ENCODE assay signal across 24 cellular contexts in genomic region chr1:220681220-220681847, GRCh38. TPM values are rescaled to one million over a fixed set of nuclear protein-coding genes. Genes with fewer than 3 reads are reported as not detected.
DNase-seq lines count a peak whose midpoint lies in the region; ATAC-seq and TF ChIP-seq lines count a peak whose summit lies in the region.
"Had no signal": no experiment of that assay in that cellular context is flagged by ENCODE, and none has a peak within 500 bp of the region (broad histone marks: within the 10 kb centered on the region; RNA-seq: fewer than 3 reads in every experiment).

No MANE protein-coding gene starts in this region.

- H3K79me2 ChIP-seq in smooth muscle cell (ENCODE audit: low read depth), result no peaks in the 10 kb centered on the region

- WGBS in smooth muscle cell (ENCODE audit: low lambda C conversion rate), result 89% methylated on average over 10 of the region's 10 CpGs
- 47 to 58% (median 51%) methylated on average over 10 of the region's 10 CpGs for WGBS in ovary, 3 donors

- no peaks in the 10 kb centered on the region for H4K20me1 ChIP-seq in smooth muscle cell (ENCODE audit: low read depth)

- H3K4me1 ChIP-seq in adipocyte (ENCODE audit: control insufficient read depth, insufficient read depth, low read length) (peaks cover 3% of the 10 kb centered on the region), smooth muscle cell (ENCODE audit: low read depth) (no peaks in the 10 kb centered on the region), ovary (ENCODE audit: insufficient read depth) (no peaks in the 10 kb centered on the region)
- H3K4me1 ChIP-seq: uterus had no signal

- no peaks in the 10 kb centered on the region for H3K9me3 Mint-ChIP-seq in activated CD4-positive, alpha-beta T cell treated with anti-CD3 and anti-CD28 coated beads, Interleukin-2, amount 10 ng/mL, durations not matched to agents 24 days and 14 days
- H3K9me3 Mint-ChIP-seq: central memory CD8-positive, alpha-beta T cell; nephron had no signal

- H3K27ac Mint-ChIP-seq in activated CD4-positive, alpha-beta T cell treated with anti-CD3 and anti-CD28 coated beads, Interleukin-2, amount 10 ng/mL, durations not matched to agents 24 days and 14 days, result no peak overlapping the region
- H3K27ac Mint-ChIP-seq: nephron had no signal

- intact Hi-C loops in left colon (cut with DNase I, micrococcal nuclease), result loop anchor here in 1 of 2 donors (10.0 kb wide), 1 partner anchor 53 kb away; no protein-coding TSS in a partner anchor
- intact Hi-C loops in activated CD4-positive, alpha-beta T cell treated with anti-CD3 and anti-CD28 coated beads, Interleukin-2, amount 10 ng/mL, durations not matched to agents 24 days and 14 days (cut with micrococcal nuclease), result loop anchor here (2.0 kb wide), 1 partner anchor 51 kb away; no protein-coding TSS in a partner anchor
- intact Hi-C loops in ovary (cut with DNase I), result loop anchor here in 2 of 4 donors (2.0 to 5.0 kb wide), 2 partner anchors 95 to 101 kb away; no protein-coding TSS in a partner anchor

- no peak overlapping the region for H2AFZ ChIP-seq in smooth muscle cell (ENCODE audit: low read depth)

- no peaks in the 10 kb centered on the region for H3K27me3 ChIP-seq in adipocyte (replicated peaks; ENCODE audit: control insufficient read depth, insufficient read depth, low read length)
- no peaks in the 10 kb centered on the region for H3K27me3 ChIP-seq in smooth muscle cell (ENCODE audit: low read depth)
- H3K27me3 ChIP-seq in ovary, result no peaks in the 10 kb centered on the region
- H3K27me3 ChIP-seq: esophagus muscularis mucosa, uterus had no signal

- no peak overlapping the region for H3K27ac ChIP-seq in smooth muscle cell (ENCODE audit: low read depth)
- H3K27ac ChIP-seq in ovary, result no peak overlapping the region
- H3K27ac ChIP-seq: C4-2B, esophagus muscularis mucosa had no signal

- H3K4me3 ChIP-seq in adipocyte (ENCODE audit: low read length) (peak overlapping the region; percentile 61), smooth muscle cell (no peak overlapping the region), ovary (no peak overlapping the region)
- H3K4me3 ChIP-seq: K562, uterus had no signal

- H3K9ac ChIP-seq in adipocyte (ENCODE audit: low read length), result peak overlapping the region; percentile 46
- H3K9ac ChIP-seq in smooth muscle cell (ENCODE audit: low read depth), result no peak overlapping the region

- TF ChIP-seq POLR2A in ovary (IDR thresholded peaks at IDR 0.05), result no peak

- H3K9me3 ChIP-seq in adipocyte (ENCODE audit: control insufficient read depth, low read length) (peaks cover 2% of the 10 kb centered on the region), smooth muscle cell (replicated peaks; ENCODE audit: low read depth) (no peaks in the 10 kb centered on the region), ovary (no peaks in the 10 kb centered on the region)
- H3K9me3 ChIP-seq: esophagus muscularis mucosa, uterus had no signal

- DNase-seq in SHP77 treated with DMSO at 0.1 percent for 48 hours (lab: John Stamatoyannopoulos, UW) (peak; percentile 8), SHP77 (lab: John Stamatoyannopoulos, UW) (no peak), adipocyte (ENCODE audit: low read depth) (peak; percentile 43), left colon (no peak), smooth muscle cell (lab: John Stamatoyannopoulos, UW; ENCODE audit: unreplicated experiment) (no peak), ovary (no peak)
- DNase-seq in activated CD4-positive, alpha-beta T cell treated with anti-CD3 and anti-CD28 coated beads, Interleukin-2, amount 10 ng/mL, durations not matched to agents 24 days and 14 days, result no peak
- DNase-seq: 8988T; activated CD8-positive, alpha-beta memory T cell treated with anti-CD3 and anti-CD28 coated beads, Interleukin-2, amount 50 U/mL, for 48 hours; activated gamma-delta T cell treated with Interleukin-2 at 50 U/mL for 16 hours; amniotic stem cell; effector CD4-positive, alpha-beta T cell; NCI-H2029; NCI-H446; stimulated activated CD4-positive, alpha-beta T cell treated with anti-CD3 and anti-CD28 coated beads, Interleukin-12 subunit alpha, Interleukin-12 subunit beta, amount 100 ng/mL, for 4 hours; stimulated activated CD8-positive, alpha-beta memory T cell treated with anti-CD3 and anti-CD28 coated beads, Interleukin-4, amount 100 ng/mL, for 48 hours; T-helper 1 cell; uterus had no signal

- TF ChIP-seq CTCF in smooth muscle cell (IDR thresholded peaks at IDR 0.05; ENCODE audit: borderline replicate concordance, insufficient read depth, poor library complexity, severe bottlenecking) (peak; percentile 2), ovary (IDR thresholded peaks at IDR 0.05) (no peak)

- no peak for TF ChIP-seq EP300 in ovary (IDR thresholded peaks at IDR 0.05)

- H3K36me3 ChIP-seq in adipocyte (ENCODE audit: control insufficient read depth, insufficient read depth, low read length, severe bottlenecking) (no peaks in the 10 kb centered on the region), smooth muscle cell (ENCODE audit: low read depth) (no peaks in the 10 kb centered on the region), ovary (no peaks in the 10 kb centered on the region)
- H3K36me3 ChIP-seq: esophagus muscularis mucosa, uterus had no signal

- no peak overlapping the region for H3K4me2 ChIP-seq in smooth muscle cell

- no peak overlapping the region for H3K4me3 Mint-ChIP-seq in activated CD4-positive, alpha-beta T cell treated with anti-CD3 and anti-CD28 coated beads, Interleukin-2, amount 10 ng/mL, durations not matched to agents 24 days and 14 days
- H3K4me3 Mint-ChIP-seq: central memory CD8-positive, alpha-beta T cell; nephron had no signal

- no peaks in the 10 kb centered on the region for H3K4me1 Mint-ChIP-seq in activated CD4-positive, alpha-beta T cell treated with anti-CD3 and anti-CD28 coated beads, Interleukin-2, amount 10 ng/mL, durations not matched to agents 24 days and 14 days
- H3K4me1 Mint-ChIP-seq: central memory CD8-positive, alpha-beta T cell; nephron had no signal

- H3K36me3 Mint-ChIP-seq in activated CD4-positive, alpha-beta T cell treated with anti-CD3 and anti-CD28 coated beads, Interleukin-2, amount 10 ng/mL, durations not matched to agents 24 days and 14 days (ENCODE audit: low read depth), result no peaks in the 10 kb centered on the region

- peaks cover 2% of the 10 kb centered on the region for H3K27me3 Mint-ChIP-seq in activated CD4-positive, alpha-beta T cell treated with anti-CD3 and anti-CD28 coated beads, Interleukin-2, amount 10 ng/mL, durations not matched to agents 24 days and 14 days
- H3K27me3 Mint-ChIP-seq: central memory CD8-positive, alpha-beta T cell had no signal

- no peaks in the 10 kb centered on the region for H3F3A ChIP-seq in smooth muscle cell (ENCODE audit: low read depth)

- ATAC-seq in left colon, result peak; percentile 23
- ATAC-seq in GM19351 (IDR thresholded peaks at IDR 0.05; ENCODE audit: unreplicated experiment), result no peak
- ATAC-seq: K562 had no signal

RNA-seq across cellular contexts. Expression of gene C1orf115, which starts 8.8 kb away (rescaled TPM):
- total RNA-seq in left colon (10 to 100 TPM; 65.8 to 91.6 TPM), smooth muscle cell (0.22 and 1.2 TPM in 2 replicates), ovary (10 to 100 TPM; 10.0 to 19.8 (median 13.2) TPM)
- polyA plus RNA-seq in smooth muscle cell (0.05 and 1.3 TPM in 2 replicates), ovary (10 to 100 TPM; 20.3 to 23.8 TPM)
- 0.05 TPM in 1 of 2 replicates, not detected in the other for total RNA-seq in activated CD4-positive, alpha-beta T cell treated with anti-CD3 and anti-CD28 coated beads, Interleukin-2, amount 10 ng/mL, durations not matched to agents 24 days and 14 days
- total RNA-seq: K562 had no signal
- polyA plus RNA-seq: K562 had no signal

Comparison
In these comparisons a context has a peak if more than half of its experiments do, and no peak if none do; other contexts are left out.
1. DNase-seq: peak in SHP77 treated with DMSO at 0.1 percent for 48 hours (single experiment) and adipocyte (single experiment); none in SHP77 (0 of 2), left colon (0 of 2), smooth muscle cell (single experiment), activated CD4-positive, alpha-beta T cell treated with anti-CD3 and anti-CD28 coated beads, Interleukin-2, amount 10 ng/mL, durations not matched to agents 24 days and 14 days (single experiment) and ovary (0 of 5).